In the genomic region with DNA sequence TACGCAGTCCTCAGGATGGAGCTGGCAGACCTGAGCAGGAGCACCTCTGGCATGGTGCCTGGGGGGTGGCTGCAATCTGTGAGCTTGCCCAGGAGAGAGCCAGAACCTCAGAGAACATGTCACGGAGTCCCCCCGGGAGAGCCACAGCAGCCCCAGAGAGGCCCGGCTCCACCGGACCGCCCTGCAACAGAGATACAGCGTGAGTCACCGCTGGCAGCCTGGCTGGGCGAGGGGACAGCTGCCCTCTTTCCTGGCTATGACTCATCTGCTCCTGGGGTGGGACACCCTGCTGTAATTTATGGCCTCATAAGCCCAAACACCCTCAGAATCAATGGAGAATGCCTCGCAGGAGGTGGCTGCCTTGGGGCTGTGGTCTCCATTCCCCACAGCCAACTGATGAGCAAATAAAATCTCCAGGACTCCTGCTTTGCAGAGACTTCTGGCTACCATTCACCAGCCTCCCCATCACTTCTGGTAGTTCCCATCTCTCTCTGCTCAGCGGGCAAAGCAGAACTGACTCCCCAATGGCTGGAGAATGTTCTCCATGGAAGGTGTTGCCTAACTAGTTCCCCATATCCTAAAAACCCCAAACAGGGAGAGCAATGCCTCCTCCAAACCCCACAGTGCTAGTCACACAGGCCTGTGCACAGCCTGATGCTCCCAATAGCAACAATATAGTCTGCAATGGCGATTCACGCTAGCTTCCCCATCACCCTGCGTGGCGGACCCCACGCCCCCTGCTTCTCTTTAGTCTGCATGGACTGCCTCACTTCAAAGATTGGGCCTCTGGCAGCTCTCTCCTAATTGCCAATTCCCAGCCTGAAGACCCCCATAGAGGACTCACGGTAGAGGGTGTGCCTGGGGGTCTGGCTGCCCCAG, we compare ENCODE assay signal across 8 cellular contexts. TPM values are rescaled to one million over a fixed set of nuclear protein-coding genes. Genes with fewer than 3 reads are reported as not detected.
A peak's percentile ranks its signal among the peaks of the same experiment; 100 is the strongest.
DNase-seq lines count a peak whose midpoint lies in the region; ATAC-seq and TF ChIP-seq lines count a peak whose summit lies in the region.

No MANE protein-coding gene starts in this region.

- H3K4me3 ChIP-seq in fibroblast of pulmonary artery (replicated peaks; ENCODE audit: low read depth, low read length) (no peak overlapping the region), prostate gland (no peak overlapping the region)

- peaks cover 27% of the 10 kb centered on the region for H3K4me1 ChIP-seq in prostate gland (replicated peaks)

- H3K36me3 ChIP-seq in prostate gland, result no peaks in the 10 kb centered on the region

- DNase-seq in GM03348 (ENCODE audit: low spot score) (peak; percentile 88), RKO (ENCODE audit: low spot score) (peak; percentile 47), fibroblast of pulmonary artery (ENCODE audit: low read depth) (peak; percentile 57), prostate gland (ENCODE audit: low spot score) (peak; percentile 67), G401 (ENCODE audit: low spot score) (no peak), NCI-H774 (lab: John Stamatoyannopoulos, UW) (no peak), cerebellar cortex (ENCODE audit: low spot score) (no peak)

- H3K27me3 ChIP-seq in prostate gland (replicated peaks; ENCODE audit: insufficient read depth), result no peaks in the 10 kb centered on the region

- in situ Hi-C loops in G401 (cut with HindIII; ENCODE audit: low sequenced_read_pairs), result no loop called here

- ATAC-seq in HG03196 (IDR thresholded peaks at IDR 0.05; ENCODE audit: unreplicated experiment), result no peak

- 55% methylated on average over 17 of the region's 17 CpGs for WGBS in prostate gland

- H3K27ac ChIP-seq in prostate gland, result no peak overlapping the region

- no peaks in the 10 kb centered on the region for H3K9me3 ChIP-seq in prostate gland

- TF ChIP-seq CTCF in fibroblast of pulmonary artery (IDR thresholded peaks at IDR 0.05; ENCODE audit: low read length, missing control alignments) (no peak), prostate gland (IDR thresholded peaks at IDR 0.05) (no peak)

- intact Hi-C loops in prostate gland (cut with DNase I), result no loop called here

- TF ChIP-seq POLR2A in prostate gland (IDR thresholded peaks at IDR 0.05), result no peak

RNA-seq across cellular contexts. Expression of a gene that starts 21.6 kb away (rescaled TPM):
- total RNA-seq in prostate gland, result 1 to 10 TPM in 1 of 2 donors, not detected in 1; 7.4 TPM
- total RNA-seq in G401 (2014; rRNA removed; shearing (Covaris generic)), result 9.9 and 17.3 TPM in 2 replicates

RNA-seq across cellular contexts. Expression of a gene that starts 51.6 kb away (rescaled TPM):
- 10 to 100 TPM; 32.1 to 43.7 TPM for total RNA-seq in prostate gland
- not detected in 2 replicates for total RNA-seq in G401 (2014; rRNA removed; shearing (Covaris generic))

Comparison
In these comparisons a context has a peak if more than half of its experiments do, and no peak if none do; other contexts are left out.
1. DNase-seq: peak in GM03348 (single experiment), RKO (single experiment), fibroblast of pulmonary artery (single experiment) and prostate gland (single experiment); none in G401 (single experiment), NCI-H774 (single experiment) and cerebellar cortex (single experiment).
2. RNA of a gene that starts 51.6 kb away (total RNA-seq): 32.1 to 43.7 TPM in prostate gland; not detected in G401; every median in the first group is over 10 times any median in the second.